25 cellular contexts compared by ENCODE assay signal in genomic region chr11:8779732-8780131, GRCh38.
DNase-seq lines count a peak whose midpoint lies in the region; ATAC-seq and TF ChIP-seq lines count a peak whose summit lies in the region.
"Had no signal": no experiment of that assay in that cellular context is flagged by ENCODE, and none has a peak within 500 bp of the region (broad histone marks: within the 10 kb centered on the region; RNA-seq: fewer than 3 reads in every experiment).

No MANE protein-coding gene starts in this region.

- intact Hi-C loops in breast epithelium (cut with DNase I; ENCODE audit: low total_unique reads) (no loop called here), MCF 10A (cut with micrococcal nuclease) (no loop called here), stomach (cut with DNase I; ENCODE audit: low total_unique reads) (no loop called here), lower lobe of right lung (cut with DNase I) (no loop called here)

- H3K4me1 ChIP-seq in breast epithelium = peaks cover 3% of the 10 kb centered on the region in 2 donors
- H3K4me1 ChIP-seq in muscle layer of colon (ENCODE audit: insufficient read depth, low read length) = peaks cover 84% of the 10 kb centered on the region
- H3K4me1 ChIP-seq in stomach = peaks cover 33 to 90% (median 68%) of the 10 kb centered on the region in 4 donors
- peaks cover 15% of the 10 kb centered on the region for H3K4me1 ChIP-seq in lower lobe of right lung
- H3K4me1 ChIP-seq: BLaER1 treated with 17β-estradiol and CSF1 and Interleukin-3, amounts not matched to agents 10 nM and 100 nM had no signal

- H3K36me3 ChIP-seq in breast epithelium = no peaks in the 10 kb centered on the region
- peaks cover 5% of the 10 kb centered on the region for H3K36me3 ChIP-seq in muscle layer of colon (ENCODE audit: insufficient read depth, low read length)
- H3K36me3 ChIP-seq in stomach = peaks cover 0 to 5% (median 0%) of the 10 kb centered on the region in 4 donors
- H3K36me3 ChIP-seq in lower lobe of right lung = no peaks in the 10 kb centered on the region
- H3K36me3 ChIP-seq: BLaER1 treated with 17β-estradiol and CSF1 and Interleukin-3, amounts not matched to agents 10 nM and 100 nM had no signal

- H3K27me3 Mint-ChIP-seq in MCF 10A (ENCODE audit: insufficient read depth, unreplicated experiment) = no peaks in the 10 kb centered on the region
- H3K27me3 Mint-ChIP-seq in chondrocyte (ENCODE audit: low read depth) = no peaks in the 10 kb centered on the region

- 83 to 93% (median 84%) methylated on average over 10 of the region's 10 CpGs for WGBS in stomach, 5 donors

- H3K27ac Mint-ChIP-seq in MCF 10A (ENCODE audit: low read depth, unreplicated experiment) (no peak overlapping the region), chondrocyte (ENCODE audit: unreplicated experiment) (peak overlapping the region; percentile 86)
- H3K27ac Mint-ChIP-seq: CD4-positive, alpha-beta memory T cell had no signal

- H3K4me3 Mint-ChIP-seq in MCF 10A (ENCODE audit: unreplicated experiment) (no peak overlapping the region), chondrocyte (ENCODE audit: unreplicated experiment) (no peak overlapping the region)
- H3K4me3 Mint-ChIP-seq: CD4-positive, alpha-beta memory T cell had no signal

- POLR2A ChIA-PET in MCF 10A (lab: Yijun Ruan, JAX) = interaction anchor here (0.9 kb wide), 1 partner anchor 10 kb away, joined by 3 read pairs; no protein-coding TSS in a partner anchor

- DNase-seq in breast epithelium (ENCODE audit: low spot score in 2 of 2) = no peak
- no peak for DNase-seq in MCF 10A (ENCODE audit: unreplicated experiment)
- no peak for DNase-seq in chondrocyte (ENCODE audit: low spot score)
- peak; percentile 10 for DNase-seq in stomach
- no peak for DNase-seq in GM13977 (ENCODE audit: low spot score)
- no peak for DNase-seq in lower lobe of right lung
- DNase-seq: Caco-2; CD4-positive, alpha-beta memory T cell; DND-41; KBM-7; NCI-H1092; NCI-H1436; NCI-H187 treated with DMSO at 0.1 percent for 48 hours; NCI-H2107; NCI-H446 treated with DMSO at 0.1 percent for 48 hours; NCI-H748 treated with DMSO at 0.1 percent for 48 hours; PC-9; RPMI8226; SIG-M5 had no signal

- ATAC-seq in lower lobe of right lung (no peak), HG02884 (IDR thresholded peaks at IDR 0.05; ENCODE audit: unreplicated experiment) (no peak)
- ATAC-seq: GM12878, HCT116 had no signal

- no peak overlapping the region for H3K9ac ChIP-seq in muscle layer of colon (ENCODE audit: low read length)
- H3K9ac ChIP-seq: BLaER1 treated with 17β-estradiol and CSF1 and Interleukin-3, amounts not matched to agents 10 nM and 100 nM had no signal

- H3K4me3 ChIP-seq in breast epithelium = no peak overlapping the region
- H3K4me3 ChIP-seq in muscle layer of colon (ENCODE audit: low read depth in 1 of 2, low read length in 2 of 2) = no peak overlapping the region
- H3K4me3 ChIP-seq in stomach = no peak overlapping the region
- H3K4me3 ChIP-seq in lower lobe of right lung = no peak overlapping the region
- H3K4me3 ChIP-seq: BLaER1 treated with 17β-estradiol and CSF1 and Interleukin-3, amounts not matched to agents 10 nM and 100 nM; GM12878; PC-9 had no signal

- CTCF ChIA-PET in MCF 10A (lab: Yijun Ruan, JAX) = interaction anchor here (0.9 to 1.4 kb wide), 2 partner anchors 9 to 34 kb away, joined by 5 read pairs; no protein-coding TSS in a partner anchor

- H3K27ac ChIP-seq in breast epithelium (peak overlapping the region; percentile 0 to 35), muscle layer of colon (ENCODE audit: low read depth, low read length) (peak overlapping the region; percentile 4), stomach (peak overlapping the region in 3 of 5 donors; percentile 48 to 86 (median 82)), lower lobe of right lung (no peak overlapping the region)
- H3K27ac ChIP-seq: 22Rv1; BLaER1 treated with 17β-estradiol and CSF1 and Interleukin-3, amounts not matched to agents 10 nM and 100 nM; PC-9 had no signal

- no peak for TF ChIP-seq POLR2A in breast epithelium (IDR thresholded peaks at IDR 0.05)
- TF ChIP-seq POLR2A in stomach (IDR thresholded peaks at IDR 0.05) = no peak

- TF ChIP-seq CTCF in breast epithelium (IDR thresholded peaks at IDR 0.05) = no peak
- no peak for TF ChIP-seq CTCF in MCF 10A (IDR thresholded peaks at IDR 0.05; ENCODE audit: unreplicated experiment)
- TF ChIP-seq CTCF in chondrocyte (IDR thresholded peaks at IDR 0.05) = no peak
- TF ChIP-seq CTCF in stomach (IDR thresholded peaks at IDR 0.05) = no peak
- no peak for TF ChIP-seq CTCF in GM13977 (IDR thresholded peaks at IDR 0.05; ENCODE audit: extremely low read depth, insufficient read depth, missing control alignments)
- TF ChIP-seq CTCF in lower lobe of right lung (IDR thresholded peaks at IDR 0.05) = no peak

- TF ChIP-seq EP300 in stomach (IDR thresholded peaks at IDR 0.05) = no peak

- in situ Hi-C loops in GM13977 (cut with MboI; ENCODE audit: low pct_unique_long_range_greater_than_20kb, low sequenced_read_pairs, unreplicated experiment) = no loop called here

- no TSS peak for BruUV-seq in MCF 10A (replicated peaks; lab: Mats Ljungman, UMichigan)

- no peaks in the 10 kb centered on the region for H3K36me3 Mint-ChIP-seq in MCF 10A (ENCODE audit: insufficient read depth, unreplicated experiment)
- peaks cover 13% of the 10 kb centered on the region for H3K36me3 Mint-ChIP-seq in chondrocyte (ENCODE audit: low read depth)
- H3K36me3 Mint-ChIP-seq: CD4-positive, alpha-beta memory T cell had no signal

- H3K27me3 ChIP-seq in breast epithelium = no peaks in the 10 kb centered on the region
- no peaks in the 10 kb centered on the region for H3K27me3 ChIP-seq in muscle layer of colon (ENCODE audit: control insufficient read depth in 1 of 2, insufficient read depth in 2 of 2, low read length in 2 of 2)
- H3K27me3 ChIP-seq in stomach = no peaks in the 10 kb centered on the region
- H3K27me3 ChIP-seq in lower lobe of right lung (ENCODE audit: low read depth) = no peaks in the 10 kb centered on the region
- H3K27me3 ChIP-seq: BLaER1 treated with 17β-estradiol and CSF1 and Interleukin-3, amounts not matched to agents 10 nM and 100 nM had no signal

- H3K9me3 ChIP-seq in breast epithelium = no peaks in the 10 kb centered on the region
- H3K9me3 ChIP-seq in muscle layer of colon (ENCODE audit: low read length) = no peaks in the 10 kb centered on the region
- no peaks in the 10 kb centered on the region for H3K9me3 ChIP-seq in stomach
- H3K9me3 ChIP-seq in lower lobe of right lung = no peaks in the 10 kb centered on the region
- H3K9me3 ChIP-seq: BLaER1 treated with 17β-estradiol and CSF1 and Interleukin-3, amounts not matched to agents 10 nM and 100 nM; Caco-2 had no signal

- H3K9me3 Mint-ChIP-seq in MCF 10A (ENCODE audit: unreplicated experiment) (no peaks in the 10 kb centered on the region), chondrocyte (ENCODE audit: low read depth) (no peaks in the 10 kb centered on the region)

- H3K4me1 Mint-ChIP-seq in MCF 10A (ENCODE audit: insufficient read depth, unreplicated experiment) = peaks cover 33% of the 10 kb centered on the region
- H3K4me1 Mint-ChIP-seq in chondrocyte (ENCODE audit: low read depth) = peaks cover 52% of the 10 kb centered on the region
- H3K4me1 Mint-ChIP-seq: CD4-positive, alpha-beta memory T cell had no signal
